8 cellular contexts compared by ENCODE assay signal in genomic region chr1:9942939-9943807, GRCh38. TPM values are rescaled to one million over a fixed set of nuclear protein-coding genes. Genes with fewer than 3 reads are reported as not detected.
DNase-seq lines count a peak whose midpoint lies in the region; ATAC-seq and TF ChIP-seq lines count a peak whose summit lies in the region.

LZIC (minus strand) TSS chr1:9943391; CDS start chr1:9936619, 6,772 bp downstream.
NMNAT1 (plus strand) TSS chr1:9943475; CDS start chr1:9972074, 28,599 bp downstream.

- no peaks in the 10 kb centered on the region for H3K36me3 ChIP-seq in ovary
- peaks cover 10% of the 10 kb centered on the region for H3K36me3 ChIP-seq in thymus (ENCODE audit: control insufficient read depth, insufficient read depth)

- H3K4me1 Mint-ChIP-seq in activated naive CD8-positive, alpha-beta T cell treated with anti-CD3 and anti-CD28 coated beads for 36 hours, result peaks cover 19% of the 10 kb centered on the region

- no peak for TF ChIP-seq EP300 in ovary (IDR thresholded peaks at IDR 0.05)

- 0 to 1% (median 0%) methylated on average over 41 to 55 of the region's 55 CpGs for WGBS in ovary, 3 donors
- under 1% methylated on average over 55 of the region's 55 CpGs for WGBS in thymus

- H3K27me3 Mint-ChIP-seq in activated naive CD8-positive, alpha-beta T cell treated with anti-CD3 and anti-CD28 coated beads for 36 hours, result no peaks in the 10 kb centered on the region

- H3K9me3 Mint-ChIP-seq in activated naive CD8-positive, alpha-beta T cell treated with anti-CD3 and anti-CD28 coated beads for 36 hours, result no peaks in the 10 kb centered on the region

- peak within 1 kb of the TSS; percentile 99 for H3K4me3 Mint-ChIP-seq in activated naive CD8-positive, alpha-beta T cell treated with anti-CD3 and anti-CD28 coated beads for 36 hours

- H3K9me3 ChIP-seq in ovary (no peaks in the 10 kb centered on the region), thymus (ENCODE audit: control insufficient read depth) (no peaks in the 10 kb centered on the region)

- DNase-seq in GM10248 (ENCODE audit: extremely low spot score) (peak; percentile 95), NCI-H1092 (lab: John Stamatoyannopoulos, UW) (peak; percentile 91), SKM-1 treated with dmso at 0.1 percent for 144 hours (lab: John Stamatoyannopoulos, UW; ENCODE audit: unreplicated experiment) (peak; percentile 85), Right ventricle myocardium superior (peak; percentile 97), ovary (peak; percentile 85 to 94 (median 90))
- peak; percentile 96 for DNase-seq in activated naive CD8-positive, alpha-beta T cell treated with anti-CD3 and anti-CD28 coated beads for 36 hours

- POLR2A ChIA-PET in GM10248 (lab: Yijun Ruan, JAX), result interaction anchor here (0.6 to 0.9 kb wide), 3 partner anchors 15 to 456 kb away, joined by 3 read pairs; no protein-coding TSS in a partner anchor

- no peak for TF ChIP-seq CTCF in GM10248 (IDR thresholded peaks at IDR 0.05; ENCODE audit: control extremely low read depth, extremely low read depth, low read depth, missing control alignments)
- TF ChIP-seq CTCF in ovary (IDR thresholded peaks at IDR 0.05), result peak in 2 of 3 donors; percentile 9 to 48

- H3K4me1 ChIP-seq in ovary (ENCODE audit: insufficient read depth) (peaks cover 5% of the 10 kb centered on the region), thymus (ENCODE audit: control insufficient read depth, insufficient read depth, low read length) (peaks cover 5% of the 10 kb centered on the region)

- intact Hi-C loops in Right ventricle myocardium superior (cut with DNase I) (no loop called here), ovary (cut with DNase I) (loop anchor here in 2 of 4 donors (5.0 to 10.0 kb wide), 3 partner anchors 66 to 92 kb away; partner anchors contain the start of gene UBE4B (in 1 of the 2))

- CTCF ChIA-PET in GM10248 (lab: Yijun Ruan, JAX), result interaction anchor here (0.8 to 2.6 kb wide), 16 partner anchors 8 to 487 kb away, joined by 3 to 17 read pairs (median 4); partner anchors contain the start of gene CENPS

- H3K27ac ChIP-seq in ovary (peak within 1 kb of the TSS in 1 of 2 donors; percentile 67), thymus (ENCODE audit: low read depth) (peak within 1 kb of the TSS; percentile 77)

- H3K27ac Mint-ChIP-seq in activated naive CD8-positive, alpha-beta T cell treated with anti-CD3 and anti-CD28 coated beads for 36 hours, result peak within 1 kb of the TSS; percentile 97

- ATAC-seq in HG02610 (IDR thresholded peaks at IDR 0.05; ENCODE audit: unreplicated experiment), result peak; percentile 88
- ATAC-seq in Right ventricle myocardium superior (ENCODE audit: poor library complexity), result peak; percentile 99

- peaks cover 12% of the 10 kb centered on the region for H3K36me3 Mint-ChIP-seq in activated naive CD8-positive, alpha-beta T cell treated with anti-CD3 and anti-CD28 coated beads for 36 hours

- H3K4me3 ChIP-seq in ovary (peak within 1 kb of the TSS; percentile 73), thymus (ENCODE audit: low read length) (peak within 1 kb of the TSS; percentile 71)

- TF ChIP-seq POLR2A in ovary (IDR thresholded peaks at IDR 0.05), result peak; percentile 63

- H3K27me3 ChIP-seq in ovary (no peaks in the 10 kb centered on the region), thymus (ENCODE audit: control insufficient read depth, insufficient read depth) (no peaks in the 10 kb centered on the region)

RNA-seq across cellular contexts. Expression of gene LZIC, which starts in this region (rescaled TPM):
- total RNA-seq in activated naive CD8-positive, alpha-beta T cell treated with anti-CD3 and anti-CD28 coated beads for 36 hours, result 10 to 100 TPM; 30.9 to 31.4 TPM
- total RNA-seq in Right ventricle myocardium superior (33.2 TPM), ovary (10 to 100 TPM; 21.2 to 54.3 (median 40.2) TPM)
- polyA plus RNA-seq in ovary (10 to 100 TPM; 24.6 to 61.3 TPM), thymus (26.0 TPM)

RNA-seq across cellular contexts. Expression of gene NMNAT1, which starts in this region (rescaled TPM):
- 1 to 10 TPM; 7.9 to 9.4 TPM for total RNA-seq in activated naive CD8-positive, alpha-beta T cell treated with anti-CD3 and anti-CD28 coated beads for 36 hours
- total RNA-seq in Right ventricle myocardium superior (22.9 TPM), ovary (1 to 10 TPM; 2.3 to 8.2 (median 5.8) TPM)
- polyA plus RNA-seq in ovary (10 to 100 TPM in 1 of 2 donors, 1 to 10 TPM in 1; 3.8 to 16.0 TPM), thymus (7.0 TPM)
